8 cellular contexts compared by ENCODE assay signal in the genomic region with DNA sequence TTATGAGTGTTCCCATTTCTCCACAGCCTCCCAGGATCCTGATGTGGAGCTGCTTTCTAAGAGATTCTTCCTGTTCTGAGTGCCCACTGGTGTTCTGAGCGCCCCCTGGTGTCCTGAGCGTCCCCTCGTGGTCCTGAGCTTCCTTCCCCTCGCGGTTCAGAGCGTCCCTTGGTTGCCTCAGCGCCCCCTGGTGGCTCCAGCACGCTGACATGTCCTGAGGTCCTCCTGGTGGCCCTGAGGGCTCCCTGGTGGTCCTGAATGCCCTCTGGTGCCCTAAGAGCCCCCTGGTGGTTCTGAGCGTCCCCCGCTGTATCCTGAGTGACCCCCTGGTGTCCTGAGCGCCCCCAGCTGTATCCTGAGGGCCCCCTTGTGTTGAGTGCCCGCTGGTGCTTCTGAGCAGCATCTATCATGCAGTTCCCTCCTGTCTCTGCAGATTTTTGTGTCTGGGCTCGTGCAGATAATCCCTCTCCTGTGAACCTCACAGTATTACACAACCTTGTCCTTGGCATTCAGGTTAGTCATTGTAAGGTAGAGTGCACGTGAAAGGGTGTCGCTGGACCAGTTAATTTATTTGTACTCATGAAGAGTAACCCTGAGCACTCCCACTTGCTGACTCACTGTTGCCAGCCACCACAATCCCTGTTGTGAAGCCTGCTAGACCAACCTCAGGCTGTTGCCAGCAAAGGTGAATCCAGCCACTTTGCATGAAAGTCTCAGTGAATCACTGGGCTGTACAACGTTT.
A peak's percentile ranks its signal among the peaks of the same experiment; 100 is the strongest.
DNase-seq lines count a peak whose midpoint lies in the region; ATAC-seq, FAIRE-seq and TF ChIP-seq lines count a peak whose summit lies in the region.
"Not testable (repeated sequence)": the region's sequence is repeated elsewhere in the genome, so short reads cannot be mapped to it uniquely, and the experiment has no call there.

No MANE protein-coding gene starts in this region.

- H3K4me1 ChIP-seq in K562 (replicated peaks in 1 of 2; ENCODE audit: control insufficient read depth in 2 of 2, insufficient read depth in 2 of 2, low read length in 2 of 2); small intestine (ENCODE audit: control insufficient read depth in 2 of 2, insufficient read depth in 1 of 2, low read depth in 1 of 2, low read length in 1 of 2): not testable (repeated sequence)

- not testable (repeated sequence) for H3K27me3 ChIP-seq in K562 (ENCODE audit: control insufficient read depth in 2 of 2, insufficient read depth in 2 of 2, low read length in 2 of 2); small intestine (ENCODE audit: control insufficient read depth in 2 of 2, insufficient read depth in 2 of 2, low read length in 2 of 2)

- TF ChIP-seq CTCF in K562 (IDR thresholded peaks at IDR 0.05 in 2 of 3, conservative IDR thresholded peaks at IDR 0.05 in 1 of 3; ENCODE audit: insufficient read depth in 2 of 3, low read depth in 1 of 3, low read length in 3 of 3) = peak; percentile 21 to 59 (median 24); a peak in 2 of 6 replicates

- ATAC-seq in GM19025 (IDR thresholded peaks at IDR 0.05; ENCODE audit: low read depth, unreplicated experiment) (peak; percentile 45), GM21786 (IDR thresholded peaks at IDR 0.05; ENCODE audit: unreplicated experiment) (peak; percentile 63), HG03139 (IDR thresholded peaks at IDR 0.05; ENCODE audit: unreplicated experiment) (peak; percentile 61), K562 (peak; percentile 49; the same call in 2 of the 3 replicates)

- intact Hi-C loops in activated CD4-positive, alpha-beta memory T cell treated with anti-CD3 and anti-CD28 coated beads for 36 hours (cut with micrococcal nuclease); K562 (cut with micrococcal nuclease): not testable (repeated sequence)

- DNase-seq in DMS 273 (lab: John Stamatoyannopoulos, UW; ENCODE audit: unreplicated experiment) = peak; percentile 5
- DNase-seq in NCI-H1417 (lab: John Stamatoyannopoulos, UW) = peak in 2 of 3 experiments; percentile 1 to 16
- DNase-seq in activated CD4-positive, alpha-beta memory T cell treated with anti-CD3 and anti-CD28 coated beads for 36 hours = peak; percentile 84
- DNase-seq in K562 (ENCODE audit: extremely low read depth in 1 of 4, low spot score in 3 of 4) = peak; percentile 6 to 22 (median 11)
- not testable (repeated sequence) for DNase-seq in small intestine

- not testable (repeated sequence) for H3K36me3 ChIP-seq in K562 (ENCODE audit: control insufficient read depth, insufficient read depth, low read length); small intestine (ENCODE audit: control insufficient read depth in 2 of 2, insufficient read depth in 2 of 2, low read length in 2 of 2)

- 2% methylated on average over 6 of the region's 16 CpGs for WGBS in K562 (ENCODE audit: insufficient coverage, low coverage, missing lambda C conversion rate)
- WGBS in small intestine, 3 donors = 14 to 29% (median 19%) methylated on average over 2 to 16 of the region's 16 CpGs

- not testable (repeated sequence) for H3K27ac ChIP-seq in K562 (ENCODE audit: extremely low read depth, low read depth, low read length)
- H3K27ac ChIP-seq in small intestine (ENCODE audit: low read depth in 1 of 2, low read length in 1 of 2) = peak overlapping the region; percentile 32 to 38

- BruUV-seq in K562 (replicated peaks; lab: Mats Ljungman, UMichigan) = not testable (repeated sequence)

- H3K79me2 ChIP-seq in K562 (ENCODE audit: control insufficient read depth, insufficient read depth, low read length) = not testable (repeated sequence)

- H3K4me3 Mint-ChIP-seq in activated CD4-positive, alpha-beta memory T cell treated with anti-CD3 and anti-CD28 coated beads for 36 hours = not testable (repeated sequence)

- not testable (repeated sequence) for H3K4me1 Mint-ChIP-seq in activated CD4-positive, alpha-beta memory T cell treated with anti-CD3 and anti-CD28 coated beads for 36 hours (ENCODE audit: low read depth)

- H3K4me3 ChIP-seq in K562; small intestine (ENCODE audit: low read depth in 1 of 2, low read length in 2 of 2): not testable (repeated sequence)

- H3K9me3 Mint-ChIP-seq in activated CD4-positive, alpha-beta memory T cell treated with anti-CD3 and anti-CD28 coated beads for 36 hours = not testable (repeated sequence)

- not testable (repeated sequence) for H2AFZ ChIP-seq in K562 (ENCODE audit: low read depth, low read length)

- H4K20me1 ChIP-seq in K562 (replicated peaks; ENCODE audit: control insufficient read depth, insufficient read depth, low read length) = not testable (repeated sequence)

- not testable (repeated sequence) for H3K36me3 Mint-ChIP-seq in activated CD4-positive, alpha-beta memory T cell treated with anti-CD3 and anti-CD28 coated beads for 36 hours

- CTCF ChIA-PET in activated CD4-positive, alpha-beta memory T cell treated with anti-CD3 and anti-CD28 coated beads for 36 hours (lab: Charles Lee) = interaction anchor here (0.6 to 3.6 kb wide), 19 partner anchors 11 to 132 kb away, joined by 3 to 31 read pairs (median 5); no protein-coding TSS in a partner anchor
- CTCF ChIA-PET in K562 (lab: Yijun Ruan, JAX; ENCODE audit: low intra/inter-chr PET ratio) = not testable (repeated sequence)

- not testable (repeated sequence) for TF ChIP-seq POLR2A in K562 (conservative IDR thresholded peaks at IDR 0.05)

- POLR2A ChIA-PET in activated CD4-positive, alpha-beta memory T cell treated with anti-CD3 and anti-CD28 coated beads for 36 hours (lab: Charles Lee); K562 (lab: Yijun Ruan, JAX): not testable (repeated sequence)

- H3K27me3 Mint-ChIP-seq in activated CD4-positive, alpha-beta memory T cell treated with anti-CD3 and anti-CD28 coated beads for 36 hours = not testable (repeated sequence)

- not testable (repeated sequence) for H3K9me1 ChIP-seq in K562 (ENCODE audit: control insufficient read depth, insufficient read depth, low read length)

- in situ Hi-C loops in K562 (cut with MboI) = not testable (repeated sequence)

- not testable (repeated sequence) for FAIRE-seq in K562 (lab: Jason Lieb, UNC); small intestine (lab: Jason Lieb, UNC)

- peak overlapping the region; percentile 69 for H3K27ac Mint-ChIP-seq in activated CD4-positive, alpha-beta memory T cell treated with anti-CD3 and anti-CD28 coated beads for 36 hours

- not testable (repeated sequence) for TF ChIP-seq RAD21 in K562 (CRISPR knock-in tag; conservative IDR thresholded peaks at IDR 0.05 in 1 of 2, IDR thresholded peaks at IDR 0.05 in 1 of 2)

- TF ChIP-seq EP300 in K562 (IDR thresholded peaks at IDR 0.05; ENCODE audit: low read length) = not testable (repeated sequence)

- H3K9ac ChIP-seq in K562 (ENCODE audit: insufficient read depth in 1 of 2, low read depth in 2 of 2, low read length in 2 of 2) = not testable (repeated sequence)

- H3K9me3 ChIP-seq in K562 (replicated peaks; ENCODE audit: control insufficient read depth, insufficient read depth, low read depth, low read length); small intestine (ENCODE audit: control insufficient read depth, low read depth): not testable (repeated sequence)

- not testable (repeated sequence) for H3K4me2 ChIP-seq in K562 (ENCODE audit: insufficient read depth, low read length)
